In the genomic region with DNA sequence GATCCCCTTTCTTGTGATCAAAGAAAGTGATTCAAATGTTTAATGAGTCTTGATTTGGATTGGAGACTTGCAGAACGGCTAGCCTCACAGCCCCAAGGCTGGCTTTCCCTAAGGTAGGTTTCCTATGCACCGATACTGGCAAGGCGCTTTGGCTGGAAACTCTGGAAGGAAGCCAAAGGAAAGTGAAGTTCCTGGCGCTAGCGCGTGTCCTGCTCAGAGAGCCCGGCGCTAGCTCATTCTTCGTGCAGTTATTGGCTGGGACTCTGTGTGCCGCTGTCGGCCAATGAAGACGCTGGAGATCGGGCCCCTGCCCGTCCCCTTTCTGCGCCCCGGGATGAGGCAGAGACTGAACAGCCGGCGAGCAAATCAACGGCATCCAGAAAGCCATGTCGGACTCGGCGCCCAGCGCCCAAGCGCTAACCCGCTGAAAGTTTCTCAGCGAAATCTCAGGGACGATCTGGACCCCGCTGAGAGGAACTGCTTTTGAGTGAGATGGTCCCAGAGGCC, we compare ENCODE assay signal across 8 cellular contexts. TPM values are rescaled to one million over a fixed set of nuclear protein-coding genes. Genes with fewer than 3 reads are reported as not detected.
DNase-seq lines count a peak whose midpoint lies in the region; ATAC-seq lines count a peak whose summit lies in the region.

A gene (plus strand): TSS at position 342 of the 507 bp plus-strand sequence. CDS start 151 bp downstream, at position 493.

- H3K9me3 Mint-ChIP-seq in activated T-cell treated with anti-CD3 and anti-CD28 coated beads, Interleukin-2, amount 50 U/mL, for 72 hours, result no peaks in the 10 kb centered on the region
- peaks cover 0 to 6% (median 0%) of the 10 kb centered on the region in 7 donors for H3K9me3 Mint-ChIP-seq in naive B cell

- H3K4me3 Mint-ChIP-seq in activated T-cell treated with anti-CD3 and anti-CD28 coated beads, Interleukin-2, amount 50 U/mL, for 72 hours, result peak within 1 kb of the TSS; percentile 91 to 94
- H3K4me3 Mint-ChIP-seq in naive B cell, result peak within 1 kb of the TSS; percentile 86 to 95 (median 90)

- peaks cover 29% of the 10 kb centered on the region for H3K4me1 Mint-ChIP-seq in activated T-cell treated with anti-CD3 and anti-CD28 coated beads, Interleukin-2, amount 50 U/mL, for 72 hours (ENCODE audit: low read depth)
- peaks cover 15 to 26% (median 24%) of the 10 kb centered on the region in 3 donors for H3K4me1 Mint-ChIP-seq in naive B cell

- ATAC-seq in GM19397 (IDR thresholded peaks at IDR 0.05; ENCODE audit: unreplicated experiment) (peak; percentile 96), HG03460 (IDR thresholded peaks at IDR 0.05; ENCODE audit: unreplicated experiment) (peak; percentile 94), naive B cell (ENCODE audit: low read depth in 2 of 2) (peak; percentile 68 to 87)
- peak; percentile 90 to 93 for ATAC-seq in activated T-cell treated with anti-CD3 and anti-CD28 coated beads, Interleukin-2, amount 50 U/mL, for 72 hours (replicated peaks in 1 of 2)

- peak within 1 kb of the TSS; percentile 73 for H3K27ac ChIP-seq in temporal lobe (ENCODE audit: low read depth, low read length)

- H3K27ac Mint-ChIP-seq in activated T-cell treated with anti-CD3 and anti-CD28 coated beads, Interleukin-2, amount 50 U/mL, for 72 hours, result peak within 1 kb of the TSS; percentile 2
- H3K27ac Mint-ChIP-seq in naive B cell, result peak within 1 kb of the TSS in 4 of 6 donors; percentile 23 to 90 (median 87)

- peaks cover 0 to 3% of the 10 kb centered on the region in 2 donors for H3K36me3 Mint-ChIP-seq in activated T-cell treated with anti-CD3 and anti-CD28 coated beads, Interleukin-2, amount 50 U/mL, for 72 hours (ENCODE audit: insufficient read depth in 2 of 2)
- H3K36me3 Mint-ChIP-seq in naive B cell, result no peaks in the 10 kb centered on the region

- DNase-seq in COR-L47 (lab: John Stamatoyannopoulos, UW) (peak; percentile 88), NCI-H748 (lab: John Stamatoyannopoulos, UW; ENCODE audit: unreplicated experiment) (peak; percentile 84), fibroblast of the conjunctiva (ENCODE audit: low read depth) (peak; percentile 91), naive B cell (no peak)
- peak; percentile 64 to 67 for DNase-seq in activated T-cell treated with anti-CD3 and anti-CD28 coated beads, Interleukin-2, amount 50 U/mL, for 72 hours

- peaks cover 52% of the 10 kb centered on the region for H3K27me3 Mint-ChIP-seq in activated T-cell treated with anti-CD3 and anti-CD28 coated beads, Interleukin-2, amount 50 U/mL, for 72 hours (ENCODE audit: low read depth)
- H3K27me3 Mint-ChIP-seq in naive B cell, result peaks cover 50 to 78% (median 63%) of the 10 kb centered on the region in 3 donors

RNA-seq across cellular contexts. Expression of the gene that starts here (rescaled TPM):
- total RNA-seq in activated T-cell treated with anti-CD3 and anti-CD28 coated beads, Interleukin-2, amount 50 U/mL, for 72 hours, result not detected
- polyA plus RNA-seq in naive B cell (ENCODE audit: low read depth in 6 of 6), result under 1 TPM in 3 of 6 donors, not detected in 3; 0.35 to 0.86 (median 0.61) TPM
- total RNA-seq in temporal lobe, result 45.7 TPM

Comparison
In these comparisons a context has a peak if more than half of its experiments do, and no peak if none do; other contexts are left out.
1. RNA of the gene that starts here (total RNA-seq): 45.7 TPM in temporal lobe (single experiment); not detected in activated T-cell treated with anti-CD3 and anti-CD28 coated beads, Interleukin-2, amount 50 U/mL, for 72 hours; every median in the first group is over 10 times any median in the second.
2. Peak in DNase-seq and ATAC-seq in activated T-cell treated with anti-CD3 and anti-CD28 coated beads, Interleukin-2, amount 50 U/mL, for 72 hours; RNA of the gene not detected or under 1 TPM.
3. Peak in ATAC-seq in naive B cell; RNA of the gene not detected or under 1 TPM.
4. Peak in every context shown above with its lines, with median percentiles within 50 percentile points of each other: ATAC-seq.